ENCODE assay signal across 8 cellular contexts in genomic region chr5:172007795-172008465, GRCh38. TPM values are rescaled to one million over a fixed set of nuclear protein-coding genes. Genes with fewer than 3 reads are reported as not detected.
DNase-seq lines count a peak whose midpoint lies in the region; ATAC-seq and TF ChIP-seq lines count a peak whose summit lies in the region.

No MANE protein-coding gene starts in this region.

- CTCF ChIA-PET in activated CD8-positive, alpha-beta T cell treated with anti-CD3 and anti-CD28 coated beads, Interleukin-2, amount 10 ng/mL, durations not matched to agents 7 days and 5 days (lab: Charles Lee): interaction anchor here (0.8 to 6.0 kb wide), 16 partner anchors 27 to 275 kb away, joined by 3 to 79 read pairs (median 5); partner anchors contain the start of gene STK10

- ATAC-seq in activated CD8-positive, alpha-beta T cell treated with anti-CD3 and anti-CD28 coated beads, Interleukin-2, amount 10 ng/mL, durations not matched to agents 7 days and 5 days: no peak
- no peak for ATAC-seq in HG02798 (IDR thresholded peaks at IDR 0.05; ENCODE audit: poor library complexity, unreplicated experiment)

- TF ChIP-seq CTCF in testis (IDR thresholded peaks at IDR 0.05): no peak

- peaks cover 42% of the 10 kb centered on the region for H3K4me1 Mint-ChIP-seq in activated T-cell treated with anti-CD3 and anti-CD28 coated beads, Interleukin-2, amount 50 U/mL, for 24 hours (ENCODE audit: low read depth)
- peaks cover 35% of the 10 kb centered on the region for H3K4me1 Mint-ChIP-seq in activated CD8-positive, alpha-beta T cell treated with anti-CD3 and anti-CD28 coated beads, Interleukin-2, amount 10 ng/mL, durations not matched to agents 7 days and 5 days (ENCODE audit: low read depth)

- no peak for TF ChIP-seq POLR2A in testis (IDR thresholded peaks at IDR 0.05)

- no peaks in the 10 kb centered on the region for H3K27me3 Mint-ChIP-seq in activated T-cell treated with anti-CD3 and anti-CD28 coated beads, Interleukin-2, amount 50 U/mL, for 24 hours
- no peaks in the 10 kb centered on the region for H3K27me3 Mint-ChIP-seq in activated CD8-positive, alpha-beta T cell treated with anti-CD3 and anti-CD28 coated beads, Interleukin-2, amount 10 ng/mL, durations not matched to agents 7 days and 5 days (ENCODE audit: low read depth)

- intact Hi-C loops in testis (cut with DNase I; ENCODE audit: low total_unique reads) (no loop called here), posterior vena cava (cut with DNase I) (loop anchor here in 1 of 2 donors (10.0 kb wide), 1 partner anchor 93 kb away; no protein-coding TSS in a partner anchor)

- POLR2A ChIA-PET in activated CD8-positive, alpha-beta T cell treated with anti-CD3 and anti-CD28 coated beads, Interleukin-2, amount 10 ng/mL, durations not matched to agents 7 days and 5 days (lab: Charles Lee): interaction anchor here (0.7 to 3.2 kb wide), 16 partner anchors 11 to 620 kb away, joined by 3 to 17 read pairs (median 6); partner anchors contain the start of genes NPM1 and STK10

- H3K4me1 ChIP-seq in testis: peaks cover 28% of the 10 kb centered on the region

- H3K4me3 Mint-ChIP-seq in activated T-cell treated with anti-CD3 and anti-CD28 coated beads, Interleukin-2, amount 50 U/mL, for 24 hours: peak overlapping the region; percentile 92
- peak overlapping the region; percentile 86 for H3K4me3 Mint-ChIP-seq in activated CD8-positive, alpha-beta T cell treated with anti-CD3 and anti-CD28 coated beads, Interleukin-2, amount 10 ng/mL, durations not matched to agents 7 days and 5 days

- peaks cover 27% of the 10 kb centered on the region for H3K36me3 Mint-ChIP-seq in activated T-cell treated with anti-CD3 and anti-CD28 coated beads, Interleukin-2, amount 50 U/mL, for 24 hours (ENCODE audit: low read depth)
- H3K36me3 Mint-ChIP-seq in activated CD8-positive, alpha-beta T cell treated with anti-CD3 and anti-CD28 coated beads, Interleukin-2, amount 10 ng/mL, durations not matched to agents 7 days and 5 days (ENCODE audit: low read depth): peaks cover 13% of the 10 kb centered on the region

- no peaks in the 10 kb centered on the region for H3K27me3 ChIP-seq in testis

- no peaks in the 10 kb centered on the region for H3K9me3 ChIP-seq in iPS-18c (ENCODE audit: control insufficient read depth, insufficient read depth, low read length)
- H3K9me3 ChIP-seq in testis: no peaks in the 10 kb centered on the region

- peak overlapping the region; percentile 99 to 100 for H3K27ac ChIP-seq in testis

- peak; percentile 34 for DNase-seq in activated T-cell treated with anti-CD3 and anti-CD28 coated beads, Interleukin-2, amount 50 U/mL, for 24 hours
- DNase-seq in activated T-cell treated with anti-CD3 and anti-CD28 coated beads, Interleukin-2, amount 50 U/mL, for 48 hours: no peak
- no peak for DNase-seq in activated CD8-positive, alpha-beta T cell treated with anti-CD3 and anti-CD28 coated beads, Interleukin-2, amount 10 ng/mL, durations not matched to agents 7 days and 5 days
- DNase-seq in testis (no peak), NCI-H1048 (lab: John Stamatoyannopoulos, UW) (no peak), posterior vena cava (ENCODE audit: low spot score) (no peak)

- 51 to 53% methylated on average over 16 of the region's 16 CpGs for WGBS in testis, 2 donors

- H3K4me3 ChIP-seq in iPS-18c (ENCODE audit: insufficient read depth, low read depth, low read length): peak overlapping the region; percentile 79
- peak overlapping the region; percentile 99 for H3K4me3 ChIP-seq in testis

- no peaks in the 10 kb centered on the region for H3K36me3 ChIP-seq in testis (ENCODE audit: low read depth, missing control alignments)

- no peaks in the 10 kb centered on the region for H3K9me3 Mint-ChIP-seq in activated T-cell treated with anti-CD3 and anti-CD28 coated beads, Interleukin-2, amount 50 U/mL, for 24 hours
- H3K9me3 Mint-ChIP-seq in activated CD8-positive, alpha-beta T cell treated with anti-CD3 and anti-CD28 coated beads, Interleukin-2, amount 10 ng/mL, durations not matched to agents 7 days and 5 days (ENCODE audit: insufficient read depth): no peaks in the 10 kb centered on the region

- H3K27ac Mint-ChIP-seq in activated T-cell treated with anti-CD3 and anti-CD28 coated beads, Interleukin-2, amount 50 U/mL, for 24 hours: peak overlapping the region; percentile 98
- peak overlapping the region; percentile 92 for H3K27ac Mint-ChIP-seq in activated CD8-positive, alpha-beta T cell treated with anti-CD3 and anti-CD28 coated beads, Interleukin-2, amount 10 ng/mL, durations not matched to agents 7 days and 5 days

RNA-seq across cellular contexts. Expression of gene FBXW11, which starts 1.5 kb away (rescaled TPM):
- 10 to 100 TPM; 26.3 to 27.1 TPM for total RNA-seq in activated CD8-positive, alpha-beta T cell treated with anti-CD3 and anti-CD28 coated beads, Interleukin-2, amount 10 ng/mL, durations not matched to agents 7 days and 5 days
- total RNA-seq in testis (10 to 100 TPM; 60.6 to 61.8 TPM), posterior vena cava (10 to 100 TPM; 47.8 to 55.5 TPM)
- 46.3 TPM for polyA plus RNA-seq in testis (ENCODE audit: insufficient read depth, low read depth, low replicate concordance)
